ENCODE assay signal across 1 cellular context in the genomic region with DNA sequence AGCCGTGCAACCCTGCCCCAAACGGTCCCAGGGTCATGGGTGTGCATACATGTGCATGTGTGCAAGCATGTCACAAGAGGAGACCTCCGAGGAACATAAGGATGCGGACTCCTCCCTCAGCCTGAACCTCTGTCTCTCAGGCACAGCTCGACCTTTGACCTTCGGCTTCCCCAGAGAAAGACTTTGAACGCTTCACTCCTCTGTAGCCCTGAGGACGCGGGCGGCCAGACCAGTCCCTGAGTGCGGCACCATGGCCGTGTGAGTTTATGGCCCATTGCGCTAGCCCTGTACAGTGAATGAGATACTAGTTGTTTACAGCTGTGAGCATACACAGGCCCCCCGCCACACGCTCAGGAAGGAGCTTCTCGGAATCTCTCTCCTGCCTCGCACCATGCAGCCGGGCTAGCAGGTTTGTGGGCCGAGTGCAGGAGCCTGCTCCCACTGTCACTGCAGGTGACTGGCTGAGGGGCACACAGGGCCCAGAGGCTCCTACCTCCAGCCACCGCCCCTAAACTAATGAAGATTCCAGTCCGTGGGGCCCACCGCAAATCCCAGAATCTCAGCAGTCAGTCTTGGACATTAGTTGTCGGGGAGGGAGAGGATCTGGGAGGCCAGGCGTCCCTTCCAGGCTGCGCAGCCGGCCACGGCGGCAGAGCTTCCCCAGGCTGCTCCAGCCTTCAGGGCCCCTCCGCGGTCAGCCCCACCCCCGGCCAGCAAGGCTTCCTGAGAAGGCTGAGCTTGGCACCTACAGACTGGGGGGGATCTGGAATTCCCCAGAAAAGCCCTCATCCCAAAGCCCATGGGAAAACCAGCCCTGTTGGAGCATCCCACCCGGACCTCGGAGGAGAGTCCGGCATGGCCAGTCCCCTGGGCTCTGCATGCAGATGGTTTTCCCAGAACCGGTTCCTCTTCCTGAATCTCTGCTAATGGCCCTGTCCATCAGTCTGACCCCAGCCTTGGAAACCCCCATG.
TF ChIP-seq lines count a peak whose summit lies in the region.

No MANE protein-coding gene starts in this region.

TF ChIP-seq in H1, 55 proteins besides CTCF, POLR2A, EP300 and RAD21:
- no peak for TF ChIP-seq SIN3A (conservative IDR thresholded peaks at IDR 0.05 in 1 of 2, IDR thresholded peaks at IDR 0.05 in 1 of 2; ENCODE audit: low read depth in 1 of 2, low read length in 2 of 2)
- no peak for TF ChIP-seq SRF (IDR thresholded peaks at IDR 0.05; ENCODE audit: low read depth, low read length)
- no peak for TF ChIP-seq CREB1 (IDR thresholded peaks at IDR 0.05)
- no peak for TF ChIP-seq CHD1 (IDR thresholded peaks at IDR 0.05; ENCODE audit: low read depth, low read length)
- TF ChIP-seq SIRT6 (IDR thresholded peaks at IDR 0.05; ENCODE audit: low read length) = no peak
- no peak for TF ChIP-seq SP4 (IDR thresholded peaks at IDR 0.05; ENCODE audit: low read length)
- no peak for TF ChIP-seq CHD7 (IDR thresholded peaks at IDR 0.05; ENCODE audit: insufficient replicate concordance, low read length)
